Comparison of ENCODE assay signal across 1 cellular context in genomic region chr6:28104392-28105250, GRCh38.
TF ChIP-seq lines count a peak whose summit lies in the region.

No MANE protein-coding gene starts in this region.

TF ChIP-seq in HepG2, 621 proteins besides CTCF, POLR2A, EP300 and RAD21 (continued from another document and continues in another):
- TF ChIP-seq TMF1 (CRISPR knock-in tag; IDR thresholded peaks at IDR 0.05; ENCODE audit: low read depth): peak; percentile 66; the same call in 1 of the 2 replicates
- no peak for TF ChIP-seq ZNF558 (CRISPR knock-in tag; IDR thresholded peaks at IDR 0.05; ENCODE audit: borderline replicate concordance)
- TF ChIP-seq RARG (CRISPR knock-in tag; IDR thresholded peaks at IDR 0.05; ENCODE audit: low read depth): no peak
- TF ChIP-seq PRPF4 (IDR thresholded peaks at IDR 0.05; ENCODE audit: low read depth, low read length, poor library complexity, severe bottlenecking): no peak
- TF ChIP-seq EED (CRISPR knock-in tag; IDR thresholded peaks at IDR 0.05): peak; percentile 95; the same call in 1 of the 2 replicates
- TF ChIP-seq ZNF180 (CRISPR knock-in tag; IDR thresholded peaks at IDR 0.05; ENCODE audit: borderline replicate concordance, low read depth): no peak
- no peak for TF ChIP-seq ZNF879 (CRISPR knock-in tag; IDR thresholded peaks at IDR 0.05)
- peak; percentile 83 for TF ChIP-seq ZNF768 (CRISPR knock-in tag; IDR thresholded peaks at IDR 0.05)
- peak; percentile 61; the same call in 1 of the 2 replicates for TF ChIP-seq ZNF143 (CRISPR knock-in tag; IDR thresholded peaks at IDR 0.05)
- peak; percentile 68 for TF ChIP-seq REPIN1 (CRISPR knock-in tag; IDR thresholded peaks at IDR 0.05; ENCODE audit: borderline replicate concordance, low read depth)
- no peak for TF ChIP-seq HDAC6 (IDR thresholded peaks at IDR 0.05; ENCODE audit: low read depth, low read length)
- TF ChIP-seq, protein P1, sequence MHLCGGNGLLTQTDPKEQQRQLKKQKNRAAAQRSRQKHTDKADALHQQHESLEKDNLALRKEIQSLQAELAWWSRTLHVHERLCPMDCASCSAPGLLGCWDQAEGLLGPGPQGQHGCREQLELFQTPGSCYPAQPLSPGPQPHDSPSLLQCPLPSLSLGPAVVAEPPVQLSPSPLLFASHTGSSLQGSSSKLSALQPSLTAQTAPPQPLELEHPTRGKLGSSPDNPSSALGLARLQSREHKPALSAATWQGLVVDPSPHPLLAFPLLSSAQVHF (CRISPR knock-in tag; IDR thresholded peaks at IDR 0.05): no peak
- TF ChIP-seq ARHGAP35 (CRISPR knock-in tag; IDR thresholded peaks at IDR 0.05; ENCODE audit: borderline replicate concordance): no peak; the same call in 1 of the 2 replicates
- TF ChIP-seq ZNF556 (CRISPR knock-in tag; IDR thresholded peaks at IDR 0.05; ENCODE audit: borderline replicate concordance): peak; percentile 83
- no peak for TF ChIP-seq ZNF383 (CRISPR knock-in tag; IDR thresholded peaks at IDR 0.05; ENCODE audit: borderline replicate concordance)
- peak; percentile 95 for TF ChIP-seq IRF2 (CRISPR knock-in tag; IDR thresholded peaks at IDR 0.05)
- TF ChIP-seq TBX3 (IDR thresholded peaks at IDR 0.05; ENCODE audit: borderline replicate concordance): no peak
- no peak for TF ChIP-seq ZKSCAN5 (CRISPR knock-in tag; IDR thresholded peaks at IDR 0.05)
- TF ChIP-seq RBFOX2 (IDR thresholded peaks at IDR 0.05; ENCODE audit: low read depth, low read length): peak; percentile 96
- TF ChIP-seq, protein P2, sequence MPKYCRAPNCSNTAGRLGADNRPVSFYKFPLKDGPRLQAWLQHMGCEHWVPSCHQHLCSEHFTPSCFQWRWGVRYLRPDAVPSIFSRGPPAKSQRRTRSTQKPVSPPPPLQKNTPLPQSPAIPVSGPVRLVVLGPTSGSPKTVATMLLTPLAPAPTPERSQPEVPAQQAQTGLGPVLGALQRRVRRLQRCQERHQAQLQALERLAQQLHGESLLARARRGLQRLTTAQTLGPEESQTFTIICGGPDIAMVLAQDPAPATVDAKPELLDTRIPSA (CRISPR knock-in tag; IDR thresholded peaks at IDR 0.05; ENCODE audit: borderline replicate concordance): peak; percentile 80; the same call in 1 of the 2 replicates
- TF ChIP-seq HMGXB3 (CRISPR knock-in tag; IDR thresholded peaks at IDR 0.05; ENCODE audit: borderline replicate concordance): peak; percentile 84; the same call in 1 of the 2 replicates
- no peak for TF ChIP-seq MNT (IDR thresholded peaks at IDR 0.05)
- TF ChIP-seq ZXDC (CRISPR knock-in tag; IDR thresholded peaks at IDR 0.05): peak; percentile 58; the same call in 1 of the 2 replicates
- TF ChIP-seq NR3C1 (CRISPR knock-in tag; IDR thresholded peaks at IDR 0.05): no peak
- peak; percentile 49; the same call in 1 of the 2 replicates for TF ChIP-seq ZNF430 (CRISPR knock-in tag; IDR thresholded peaks at IDR 0.05)
- TF ChIP-seq, protein P3, sequence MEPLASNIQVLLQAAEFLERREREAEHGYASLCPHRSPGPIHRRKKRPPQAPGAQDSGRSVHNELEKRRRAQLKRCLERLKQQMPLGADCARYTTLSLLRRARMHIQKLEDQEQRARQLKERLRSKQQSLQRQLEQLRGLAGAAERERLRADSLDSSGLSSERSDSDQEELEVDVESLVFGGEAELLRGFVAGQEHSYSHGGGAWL (CRISPR knock-in tag; IDR thresholded peaks at IDR 0.05): peak; percentile 76
- TF ChIP-seq KMT2B (CRISPR knock-in tag; IDR thresholded peaks at IDR 0.05): peak; percentile 86
- TF ChIP-seq, protein P4, sequence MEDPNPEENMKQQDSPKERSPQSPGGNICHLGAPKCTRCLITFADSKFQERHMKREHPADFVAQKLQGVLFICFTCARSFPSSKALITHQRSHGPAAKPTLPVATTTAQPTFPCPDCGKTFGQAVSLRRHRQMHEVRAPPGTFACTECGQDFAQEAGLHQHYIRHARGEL (CRISPR knock-in tag; IDR thresholded peaks at IDR 0.05): peak; percentile 91
- TF ChIP-seq, protein P5, sequence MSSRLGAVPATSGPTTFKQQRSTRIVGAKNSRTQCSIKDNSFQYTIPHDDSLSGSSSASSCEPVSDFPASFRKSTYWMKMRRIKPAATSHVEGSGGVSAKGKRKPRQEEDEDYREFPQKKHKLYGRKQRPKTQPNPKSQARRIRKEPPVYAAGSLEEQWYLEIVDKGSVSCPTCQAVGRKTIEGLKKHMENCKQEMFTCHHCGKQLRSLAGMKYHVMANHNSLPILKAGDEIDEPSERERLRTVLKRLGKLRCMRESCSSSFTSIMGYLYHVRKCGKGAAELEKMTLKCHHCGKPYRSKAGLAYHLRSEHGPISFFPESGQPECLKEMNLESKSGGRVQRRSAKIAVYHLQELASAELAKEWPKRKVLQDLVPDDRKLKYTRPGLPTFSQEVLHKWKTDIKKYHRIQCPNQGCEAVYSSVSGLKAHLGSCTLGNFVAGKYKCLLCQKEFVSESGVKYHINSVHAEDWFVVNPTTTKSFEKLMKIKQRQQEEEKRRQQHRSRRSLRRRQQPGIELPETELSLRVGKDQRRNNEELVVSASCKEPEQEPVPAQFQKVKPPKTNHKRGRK (CRISPR knock-in tag; IDR thresholded peaks at IDR 0.05): no peak
- TF ChIP-seq SMAD3 (CRISPR knock-in tag; IDR thresholded peaks at IDR 0.05): peak; percentile 71; the same call in 1 of the 2 replicates
- no peak for TF ChIP-seq ZMYM2 (CRISPR knock-in tag; IDR thresholded peaks at IDR 0.05)
- no peak for TF ChIP-seq TEAD2 (CRISPR knock-in tag; IDR thresholded peaks at IDR 0.05)
- TF ChIP-seq NPAS2 (CRISPR knock-in tag; IDR thresholded peaks at IDR 0.05; ENCODE audit: borderline replicate concordance): no peak
- TF ChIP-seq, protein P6, sequence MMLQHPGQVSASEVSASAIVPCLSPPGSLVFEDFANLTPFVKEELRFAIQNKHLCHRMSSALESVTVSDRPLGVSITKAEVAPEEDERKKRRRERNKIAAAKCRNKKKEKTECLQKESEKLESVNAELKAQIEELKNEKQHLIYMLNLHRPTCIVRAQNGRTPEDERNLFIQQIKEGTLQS (CRISPR knock-in tag; IDR thresholded peaks at IDR 0.05): 0 out of 2 replicates have a peak, but pooled peaks have one; percentile 38
- TF ChIP-seq FOXO1 (CRISPR knock-in tag; IDR thresholded peaks at IDR 0.05): peak; percentile 48; the same call in 1 of the 2 replicates
- TF ChIP-seq ZNF629 (CRISPR knock-in tag; conservative IDR thresholded peaks at IDR 0.05): no peak; the same call in 1 of the 2 replicates
- TF ChIP-seq THAP11 (CRISPR knock-in tag; IDR thresholded peaks at IDR 0.05): peak; percentile 87
- 0 out of 2 replicates have a peak, but pooled peaks have one; percentile 23 for TF ChIP-seq ADNP (CRISPR knock-in tag; IDR thresholded peaks at IDR 0.05)
- 0 out of 2 replicates have a peak, but pooled peaks have one; percentile 72 for TF ChIP-seq ZNF83 (CRISPR knock-in tag; IDR thresholded peaks at IDR 0.05; ENCODE audit: borderline replicate concordance)
- peak; percentile 90; the same call in 1 of the 2 replicates for TF ChIP-seq ZNF510 (CRISPR knock-in tag; IDR thresholded peaks at IDR 0.05; ENCODE audit: low read depth)
- TF ChIP-seq MED8 (CRISPR knock-in tag; IDR thresholded peaks at IDR 0.05; ENCODE audit: insufficient replicate concordance): peak; percentile 66
- no peak; the same call in 1 of the 2 replicates for TF ChIP-seq ZNF460 (CRISPR knock-in tag; IDR thresholded peaks at IDR 0.05; ENCODE audit: borderline replicate concordance)
- no peak for TF ChIP-seq ETV6 (CRISPR knock-in tag; conservative IDR thresholded peaks at IDR 0.05)
- peak; percentile 31; the same call in 1 of the 2 replicates for TF ChIP-seq ZMAT3 (CRISPR knock-in tag; conservative IDR thresholded peaks at IDR 0.05)
- TF ChIP-seq SOX6 (IDR thresholded peaks at IDR 0.05): no peak
- peak; percentile 71 for TF ChIP-seq SOX6 (CRISPR knock-in tag; IDR thresholded peaks at IDR 0.05)
- TF ChIP-seq, protein P7, sequence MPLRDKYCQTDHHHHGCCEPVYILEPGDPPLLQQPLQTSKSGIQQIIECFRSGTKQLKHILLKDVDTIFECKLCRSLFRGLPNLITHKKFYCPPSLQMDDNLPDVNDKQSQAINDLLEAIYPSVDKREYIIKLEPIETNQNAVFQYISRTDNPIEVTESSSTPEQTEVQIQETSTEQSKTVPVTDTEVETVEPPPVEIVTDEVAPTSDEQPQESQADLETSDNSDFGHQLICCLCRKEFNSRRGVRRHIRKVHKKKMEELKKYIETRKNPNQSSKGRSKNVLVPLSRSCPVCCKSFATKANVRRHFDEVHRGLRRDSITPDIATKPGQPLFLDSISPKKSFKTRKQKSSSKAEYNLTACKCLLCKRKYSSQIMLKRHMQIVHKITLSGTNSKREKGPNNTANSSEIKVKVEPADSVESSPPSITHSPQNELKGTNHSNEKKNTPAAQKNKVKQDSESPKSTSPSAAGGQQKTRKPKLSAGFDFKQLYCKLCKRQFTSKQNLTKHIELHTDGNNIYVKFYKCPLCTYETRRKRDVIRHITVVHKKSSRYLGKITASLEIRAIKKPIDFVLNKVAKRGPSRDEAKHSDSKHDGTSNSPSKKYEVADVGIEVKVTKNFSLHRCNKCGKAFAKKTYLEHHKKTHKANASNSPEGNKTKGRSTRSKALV (CRISPR knock-in tag; IDR thresholded peaks at IDR 0.05): peak; percentile 97
- TF ChIP-seq ZBTB38 (CRISPR knock-in tag; IDR thresholded peaks at IDR 0.05): peak; percentile 68; the same call in 1 of the 2 replicates
- TF ChIP-seq TCF7L2 (IDR thresholded peaks at IDR 0.05; ENCODE audit: low read depth, low read length): no peak
- peak; percentile 36; the same call in 1 of the 2 replicates for TF ChIP-seq KLF13 (CRISPR knock-in tag; IDR thresholded peaks at IDR 0.05)
- TF ChIP-seq SIX4 (CRISPR knock-in tag; IDR thresholded peaks at IDR 0.05): 0 out of 2 replicates have a peak, but pooled peaks have one; percentile 30
- TF ChIP-seq SAP130 (CRISPR knock-in tag; IDR thresholded peaks at IDR 0.05; ENCODE audit: low read depth): peak; percentile 87
- no peak; the same call in 1 of the 2 replicates for TF ChIP-seq AHR (CRISPR knock-in tag; IDR thresholded peaks at IDR 0.05)
- peak; percentile 98 for TF ChIP-seq ZBTB7B (CRISPR knock-in tag; IDR thresholded peaks at IDR 0.05)
- peak; percentile 97 for TF ChIP-seq ZNF501 (CRISPR knock-in tag; IDR thresholded peaks at IDR 0.05)
